ENCODE assay signal across 20 cellular contexts in the genomic region with DNA sequence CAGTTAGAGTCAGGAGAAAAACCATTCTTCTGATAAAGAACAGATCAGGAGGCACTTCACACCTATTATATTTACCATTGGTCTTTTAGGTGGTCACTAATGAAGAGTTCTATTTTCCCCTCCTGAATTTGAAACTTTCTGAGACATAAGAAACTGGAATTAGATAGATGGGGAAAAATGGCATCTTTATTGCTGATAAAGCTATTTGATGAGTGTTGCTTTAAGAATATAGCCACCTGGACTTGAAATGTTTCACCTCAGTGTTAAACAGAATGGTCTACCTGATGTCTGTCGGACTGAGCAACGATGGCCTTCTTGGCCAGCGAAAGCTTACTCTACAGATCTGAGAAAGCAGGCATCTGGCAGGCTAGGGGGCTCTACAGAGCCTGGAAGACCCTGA.
DNase-seq lines count a peak whose midpoint lies in the region; ATAC-seq, FAIRE-seq and TF ChIP-seq lines count a peak whose summit lies in the region.
"Had no signal": no experiment of that assay in that cellular context is flagged by ENCODE, and none has a peak within 500 bp of the region (broad histone marks: within the 10 kb centered on the region; RNA-seq: fewer than 3 reads in every experiment).

No MANE protein-coding gene starts in this region.

- H3K36me3 ChIP-seq in HepG2 (replicated peaks in 1 of 2; ENCODE audit: control insufficient read depth in 1 of 2, insufficient read depth in 2 of 2, low read length in 2 of 2) (no peaks in the 10 kb centered on the region), right lobe of liver (no peaks in the 10 kb centered on the region)
- H3K36me3 ChIP-seq: BE2C, BLaER1 had no signal

- H2AFZ ChIP-seq in HepG2 (ENCODE audit: low read length) = no peak overlapping the region

- TF ChIP-seq EP300 in HepG2 (IDR thresholded peaks at IDR 0.05; ENCODE audit: low read depth in 2 of 2, low read length in 2 of 2) (no peak), HepG2 (CRISPR knock-in tag; IDR thresholded peaks at IDR 0.05; ENCODE audit: borderline replicate concordance) (no peak)

- CTCF ChIA-PET in HepG2 (lab: Yijun Ruan, JAX; ENCODE audit: low intra/inter-chr PET ratio, low total read pairs) = no interaction called here

- WGBS in HepG2 (ENCODE audit: low lambda C conversion rate) = 0% methylated on average over 3 of the region's 3 CpGs
- 38% methylated on average over 3 of the region's 3 CpGs for WGBS in right lobe of liver (ENCODE audit: insufficient coverage, low coverage, low lambda C conversion rate, missing lambda C conversion rate)

- no peaks in the 10 kb centered on the region for H4K20me1 ChIP-seq in HepG2 (ENCODE audit: insufficient read depth, low read length)
- H4K20me1 ChIP-seq: BLaER1 had no signal

- no peak for ATAC-seq in HepG2
- no peak for ATAC-seq in right lobe of liver

- H3K27me3 ChIP-seq in HepG2 (ENCODE audit: control insufficient read depth in 1 of 2, insufficient read depth in 2 of 2, low read length in 2 of 2) (no peaks in the 10 kb centered on the region), right lobe of liver (no peaks in the 10 kb centered on the region)
- H3K27me3 ChIP-seq: BE2C, BLaER1 had no signal

- no peak for TF ChIP-seq RAD21 in HepG2 (CRISPR knock-in tag; IDR thresholded peaks at IDR 0.05)

- H3K4me1 ChIP-seq in HepG2 (ENCODE audit: insufficient read depth, low read length) (peaks cover 10% of the 10 kb centered on the region), right lobe of liver (no peaks in the 10 kb centered on the region)
- H3K4me1 ChIP-seq: BE2C had no signal

- FAIRE-seq in HepG2 (lab: Jason Lieb, UNC) = no peak
- FAIRE-seq: GM12891, GM19239 had no signal

- intact Hi-C loops in HepG2 (cut with micrococcal nuclease; ENCODE audit: unreplicated experiment) (loop anchor here (10.0 kb wide), 2 partner anchors 523 to 893 kb away; no protein-coding TSS in a partner anchor), right lobe of liver (cut with DNase I) (no loop called here)

- POLR2A ChIA-PET in HepG2 (lab: Yijun Ruan, JAX) = no interaction called here

- BruUV-seq in HepG2 (replicated peaks; lab: Mats Ljungman, UMichigan) = no TSS peak

- in situ Hi-C loops in HepG2 (cut with HindIII; ENCODE audit: extremely low pct_ligation_motif_present, low pct_unique_long_range_greater_than_20kb) = loop anchor here (25.0 kb wide), 1 partner anchor 516 kb away; no protein-coding TSS in a partner anchor

- H3K27ac ChIP-seq in HepG2 (ENCODE audit: extremely low read length, insufficient read depth, low read length) (no peak overlapping the region), right lobe of liver (no peak overlapping the region)
- H3K27ac ChIP-seq: 22Rv1, BLaER1 had no signal

- DNase-seq in HepG2 (ENCODE audit: low spot score) (no peak), right lobe of liver (no peak), RPMI8226 (peak; percentile 38)
- no peak for DNase-seq in stimulated activated CD4-positive, alpha-beta T cell treated with anti-CD3 and anti-CD28 coated beads, Interleukin-4, amount 100 ng/mL, for 4 hours
- no peak for DNase-seq in NK-92 treated with Interleukin-12 subunit alpha and Interleukin-12 subunit beta, amount 100 ng/mL, for 24 hours (lab: John Stamatoyannopoulos, UW)
- DNase-seq: BE2C; CD4-positive, alpha-beta memory T cell; CD4-positive, CD25-positive, alpha-beta regulatory T cell; CD8-positive, alpha-beta memory T cell; COR-L47; DMS 273 treated with DMSO at 0.1 percent for 48 hours; DMS153; DMS79; DND-41; EL; GDM1 had no signal

- H3K4me3 ChIP-seq in HepG2 (replicated peaks in 1 of 3; ENCODE audit: insufficient read depth in 1 of 3, low read depth in 2 of 3, low read length in 3 of 3) (no peak overlapping the region), right lobe of liver (no peak overlapping the region)
- H3K4me3 ChIP-seq: BLaER1 had no signal

- no peaks in the 10 kb centered on the region for H3K9me3 ChIP-seq in HepG2 (ENCODE audit: low read length)
- H3K9me3 ChIP-seq in right lobe of liver = no peaks in the 10 kb centered on the region
- H3K9me3 ChIP-seq: BE2C, BLaER1 had no signal

- no peaks in the 10 kb centered on the region for H3K79me2 ChIP-seq in HepG2 (ENCODE audit: insufficient read depth, low read length)

- H3K9ac ChIP-seq in HepG2 (ENCODE audit: insufficient read depth, low read depth, low read length) = no peak overlapping the region
- H3K9ac ChIP-seq: BLaER1 had no signal

- no peak for TF ChIP-seq POLR2A in HepG2 (IDR thresholded peaks at IDR 0.05; ENCODE audit: insufficient read depth in 1 of 2, low read depth in 2 of 2, low read length in 2 of 2)
- no peak for TF ChIP-seq POLR2A in right lobe of liver (IDR thresholded peaks at IDR 0.05)

- no peak overlapping the region for H3K4me2 ChIP-seq in HepG2 (ENCODE audit: low read depth, low read length)

- no peak for TF ChIP-seq CTCF in HepG2 (CRISPR knock-in tag; IDR thresholded peaks at IDR 0.05)
- no peak for TF ChIP-seq CTCF in right lobe of liver (IDR thresholded peaks at IDR 0.05)

TF ChIP-seq in HepG2, 621 proteins besides CTCF, POLR2A, EP300 and RAD21:
- TF ChIP-seq, protein P1, sequence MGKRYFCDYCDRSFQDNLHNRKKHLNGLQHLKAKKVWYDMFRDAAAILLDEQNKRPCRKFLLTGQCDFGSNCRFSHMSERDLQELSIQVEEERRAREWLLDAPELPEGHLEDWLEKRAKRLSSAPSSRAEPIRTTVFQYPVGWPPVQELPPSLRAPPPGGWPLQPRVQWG (CRISPR knock-in tag; IDR thresholded peaks at IDR 0.05; ENCODE audit: borderline replicate concordance, low read depth) = no peak
- no peak for TF ChIP-seq ZNF12 (CRISPR knock-in tag; IDR thresholded peaks at IDR 0.05)
- no peak for TF ChIP-seq ZNF562 (CRISPR knock-in tag; IDR thresholded peaks at IDR 0.05; ENCODE audit: borderline replicate concordance)
- peak; percentile 76 for TF ChIP-seq MAFF (IDR thresholded peaks at IDR 0.05; ENCODE audit: low read depth, low read length)
- no peak for TF ChIP-seq HOXD1 (CRISPR knock-in tag; IDR thresholded peaks at IDR 0.05)
- TF ChIP-seq MAFK (conservative IDR thresholded peaks at IDR 0.05 in 1 of 2, IDR thresholded peaks at IDR 0.05 in 1 of 2; ENCODE audit: low read length in 2 of 2) = peak; percentile 50 to 69; a peak in 2 of 4 replicates
- no peak for TF ChIP-seq RFX1 (IDR thresholded peaks at IDR 0.05)
- no peak for TF ChIP-seq TCF7L2 (IDR thresholded peaks at IDR 0.05; ENCODE audit: low read depth, low read length)
- no peak for TF ChIP-seq NR2F1 (CRISPR knock-in tag; IDR thresholded peaks at IDR 0.05)
- TF ChIP-seq RAD51 (IDR thresholded peaks at IDR 0.05; ENCODE audit: borderline replicate concordance) = no peak
